Comparison of ENCODE assay signal across 8 cellular contexts in the genomic region with DNA sequence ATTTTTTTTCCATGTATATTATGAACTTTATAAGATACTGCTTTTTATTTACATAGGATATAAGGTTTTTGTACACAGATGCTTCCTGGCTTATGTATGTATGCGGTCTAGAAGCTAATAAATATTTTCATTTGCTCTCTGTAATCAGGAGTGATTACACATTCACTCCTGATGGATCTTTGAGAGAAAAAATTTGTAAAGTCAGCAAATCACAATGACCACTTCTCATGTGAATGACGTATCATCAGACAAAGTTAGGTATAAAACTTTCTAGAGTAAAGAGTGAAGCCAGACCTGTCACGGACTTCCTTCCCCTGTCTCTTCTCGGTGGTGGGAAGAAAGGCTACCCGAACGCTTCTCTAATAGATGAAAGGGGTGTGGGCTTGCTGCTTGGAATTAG.
"Had no signal": no experiment of that assay in that cellular context is flagged by ENCODE, and none has a peak within 500 bp of the region (broad histone marks: within the 10 kb centered on the region; RNA-seq: fewer than 3 reads in every experiment).

No MANE protein-coding gene starts in this region.

- H3K4me3 ChIP-seq: GM12878 had no signal

- ATAC-seq: GM12878 had no signal

- FAIRE-seq: G401.6, GM12878, GM12891, GM12892, GM18507, GM19239 had no signal

- DNase-seq: GDM1, GF-D8 had no signal
